ENCODE assay signal across 14 cellular contexts in genomic region chr4:143701365-143701764, GRCh38. TPM values are rescaled to one million over a fixed set of nuclear protein-coding genes. Genes with fewer than 3 reads are reported as not detected.
A peak's percentile ranks its signal among the peaks of the same experiment; 100 is the strongest.
DNase-seq lines count a peak whose midpoint lies in the region; ATAC-seq and TF ChIP-seq lines count a peak whose summit lies in the region.
"Had no signal": no experiment of that assay in that cellular context is flagged by ENCODE, and none has a peak within 500 bp of the region (broad histone marks: within the 10 kb centered on the region; RNA-seq: fewer than 3 reads in every experiment).

No MANE protein-coding gene starts in this region.

- TF ChIP-seq CTCF in KMS-11 (conservative IDR thresholded peaks at IDR 0.05; ENCODE audit: low read depth, low read length) (no peak), breast epithelium (IDR thresholded peaks at IDR 0.05) (no peak), neural progenitor cell (IDR thresholded peaks at IDR 0.05) (no peak)

- H3K4me2 ChIP-seq in KMS-11 (peak overlapping the region; percentile 40; the same call in 1 of the 2 replicates), neural progenitor cell (peak overlapping the region; percentile 96)

- peaks cover 6% of the 10 kb centered on the region for H3K4me1 ChIP-seq in KMS-11 (ENCODE audit: low read depth, poor library complexity, severe bottlenecking)
- peaks cover 0 to 4% of the 10 kb centered on the region in 2 donors for H3K4me1 ChIP-seq in breast epithelium
- H3K4me1 ChIP-seq in neural progenitor cell, result peaks cover 6% of the 10 kb centered on the region

- no peaks in the 10 kb centered on the region for H3K9me3 Mint-ChIP-seq in activated CD4-positive, alpha-beta T cell treated with anti-CD3 and anti-CD28 coated beads for 36 hours (ENCODE audit: low read depth)
- H3K9me3 Mint-ChIP-seq in neural progenitor cell, result peaks cover 9% of the 10 kb centered on the region
- H3K9me3 Mint-ChIP-seq: activated B cell treated with CpG ODN at 0.5 μM for 24 hours had no signal

- H3K4me3 Mint-ChIP-seq in activated CD4-positive, alpha-beta T cell treated with anti-CD3 and anti-CD28 coated beads for 36 hours, result peak overlapping the region; percentile 22
- peak overlapping the region; percentile 82 for H3K4me3 Mint-ChIP-seq in neural progenitor cell
- H3K4me3 Mint-ChIP-seq: activated B cell treated with CpG ODN at 0.5 μM for 24 hours had no signal

- H3K27me3 Mint-ChIP-seq in activated CD4-positive, alpha-beta T cell treated with anti-CD3 and anti-CD28 coated beads for 36 hours, result peaks cover 43% of the 10 kb centered on the region
- peaks cover 32% of the 10 kb centered on the region for H3K27me3 Mint-ChIP-seq in neural progenitor cell (ENCODE audit: insufficient read depth, low read depth)

- ATAC-seq in activated CD4-positive, alpha-beta T cell treated with anti-CD3 and anti-CD28 coated beads for 36 hours, result no peak
- ATAC-seq in GM21423 (IDR thresholded peaks at IDR 0.05; ENCODE audit: unreplicated experiment), result no peak

- DNase-seq in activated CD4-positive, alpha-beta T cell treated with anti-CD3 and anti-CD28 coated beads for 36 hours, result no peak
- no peak for DNase-seq in activated CD4-positive, alpha-beta T cell treated with anti-CD3 and anti-CD28 coated beads for 4 hours
- DNase-seq in breast epithelium (ENCODE audit: low spot score in 2 of 2) (no peak), neural progenitor cell (ENCODE audit: low spot score) (no peak), NCI-H1694 treated with DMSO at 0.1 percent for 48 hours (lab: John Stamatoyannopoulos, UW) (no peak), iPS-NIHi7 (ENCODE audit: extremely low spot score) (no peak)
- DNase-seq: activated B cell treated with CpG ODN at 0.5 μM for 24 hours, adrenal gland, NCI-H1048, NCI-H446 had no signal

- H3K27ac Mint-ChIP-seq in activated CD4-positive, alpha-beta T cell treated with anti-CD3 and anti-CD28 coated beads for 36 hours, result no peak overlapping the region
- H3K27ac Mint-ChIP-seq in neural progenitor cell, result no peak overlapping the region
- H3K27ac Mint-ChIP-seq: activated B cell treated with CpG ODN at 0.5 μM for 24 hours had no signal

- H3K9ac ChIP-seq in KMS-11 (no peak overlapping the region), neural progenitor cell (no peak overlapping the region)

- H2AFZ ChIP-seq in KMS-11 (ENCODE audit: low read depth), result peak overlapping the region; percentile 32; the same call in 1 of the 2 replicates
- no peak overlapping the region for H2AFZ ChIP-seq in neural progenitor cell (replicated peaks)

- H3F3A ChIP-seq in neural progenitor cell (ENCODE audit: low read depth), result no peaks in the 10 kb centered on the region

- POLR2A ChIA-PET in activated CD4-positive, alpha-beta T cell treated with anti-CD3 and anti-CD28 coated beads for 36 hours (lab: Charles Lee), result no interaction called here

- H4K20me1 ChIP-seq in KMS-11 (ENCODE audit: insufficient read depth), result no peaks in the 10 kb centered on the region
- peaks cover 7% of the 10 kb centered on the region for H4K20me1 ChIP-seq in neural progenitor cell (ENCODE audit: low read depth)

- peaks cover 8% of the 10 kb centered on the region for H3K4me1 Mint-ChIP-seq in activated CD4-positive, alpha-beta T cell treated with anti-CD3 and anti-CD28 coated beads for 36 hours
- peaks cover 7% of the 10 kb centered on the region for H3K4me1 Mint-ChIP-seq in neural progenitor cell

- no peak overlapping the region for H3K27ac ChIP-seq in KMS-11
- no peak overlapping the region for H3K27ac ChIP-seq in breast epithelium
- H3K27ac ChIP-seq in neural progenitor cell, result no peak overlapping the region
- H3K27ac ChIP-seq: adrenal gland had no signal

- H3K79me2 ChIP-seq in KMS-11 (ENCODE audit: insufficient read depth, low read depth) (no peaks in the 10 kb centered on the region), neural progenitor cell (ENCODE audit: low read depth) (no peaks in the 10 kb centered on the region)

- no peaks in the 10 kb centered on the region for H3K27me3 ChIP-seq in KMS-11 (ENCODE audit: insufficient read depth, low read depth)
- H3K27me3 ChIP-seq in breast epithelium, result peaks cover 0 to 30% of the 10 kb centered on the region in 2 donors
- H3K27me3 ChIP-seq in neural progenitor cell, result peaks cover 81% of the 10 kb centered on the region

- H3K4me3 ChIP-seq in KMS-11 (IDR thresholded peaks at IDR 0.05; ENCODE audit: insufficient read depth, low read depth, low read length), result no peak overlapping the region
- peak overlapping the region in 2 of 3 donors; percentile 47 to 61 for H3K4me3 ChIP-seq in breast epithelium
- peak overlapping the region; percentile 64 for H3K4me3 ChIP-seq in neural progenitor cell

- H3K9me3 ChIP-seq in breast epithelium (no peaks in the 10 kb centered on the region), neural progenitor cell (ENCODE audit: low read depth) (no peaks in the 10 kb centered on the region)
- H3K9me3 ChIP-seq: adrenal gland had no signal

- intact Hi-C loops in activated CD4-positive, alpha-beta T cell treated with anti-CD3 and anti-CD28 coated beads for 36 hours (cut with DNase I, micrococcal nuclease), result no loop called here
- intact Hi-C loops in breast epithelium (cut with DNase I; ENCODE audit: low total_unique reads), result no loop called here

- no peak for TF ChIP-seq POLR2A in breast epithelium (IDR thresholded peaks at IDR 0.05)

- no peaks in the 10 kb centered on the region for H3K36me3 Mint-ChIP-seq in activated CD4-positive, alpha-beta T cell treated with anti-CD3 and anti-CD28 coated beads for 36 hours (ENCODE audit: low read depth)
- no peaks in the 10 kb centered on the region for H3K36me3 Mint-ChIP-seq in neural progenitor cell

- CTCF ChIA-PET in activated CD4-positive, alpha-beta T cell treated with anti-CD3 and anti-CD28 coated beads for 36 hours (lab: Charles Lee), result no interaction called here

- H3K36me3 ChIP-seq in KMS-11 (ENCODE audit: insufficient read depth) (no peaks in the 10 kb centered on the region), breast epithelium (no peaks in the 10 kb centered on the region), neural progenitor cell (no peaks in the 10 kb centered on the region)
- H3K36me3 ChIP-seq: adrenal gland had no signal

RNA-seq across cellular contexts. Expression of gene FREM3, which starts 0.9 kb away (rescaled TPM):
- not detected for total RNA-seq in activated CD4-positive, alpha-beta T cell treated with anti-CD3 and anti-CD28 coated beads for 36 hours
- total RNA-seq in breast epithelium (under 1 TPM in 1 of 3 donors, not detected in 2; 0.15 TPM), neural progenitor cell (ENCODE audit: low replicate concordance) (not detected in 2 replicates)
- total RNA-seq: A172, activated B cell treated with CpG ODN at 0.5 μM for 24 hours, subcutaneous adipose tissue had no signal
